8 cellular contexts compared by ENCODE assay signal in genomic region chr11:925496-926301, GRCh38. TPM values are rescaled to one million over a fixed set of nuclear protein-coding genes. Genes with fewer than 3 reads are reported as not detected.
DNase-seq lines count a peak whose midpoint lies in the region; ATAC-seq and TF ChIP-seq lines count a peak whose summit lies in the region.

Gene AP2A2, plus strand, starts transcription at chr11:925870. Its CDS starts 152 bp downstream, at chr11:926022.

- H3K9me3 ChIP-seq in CD4-positive, alpha-beta T cell (ENCODE audit: control insufficient read depth, low read length): no peaks in the 10 kb centered on the region
- H3K9me3 ChIP-seq in OCI-LY1 (ENCODE audit: low read length): no peaks in the 10 kb centered on the region
- no peaks in the 10 kb centered on the region for H3K9me3 ChIP-seq in mucosa of descending colon

- intact Hi-C loops in CD4-positive, alpha-beta T cell (cut with DNase I, micrococcal nuclease): loop anchor here (1.0 to 10.0 kb wide), 5 partner anchors 15 to 647 kb away; partner anchors contain the start of genes CHID1 (in 1 of the 2), DUSP8 (in 1 of the 2), IRF7 (in 1 of the 2) and POLR2L (in 1 of the 2)
- intact Hi-C loops in mucosa of descending colon (cut with DNase I, micrococcal nuclease): no loop called here

- H3K27me3 ChIP-seq in CD4-positive, alpha-beta T cell (ENCODE audit: control insufficient read depth, insufficient read depth, low read length): no peaks in the 10 kb centered on the region
- no peaks in the 10 kb centered on the region for H3K27me3 ChIP-seq in OCI-LY1 (ENCODE audit: insufficient read depth, low read length)

- peak within 1 kb of the TSS; percentile 94 for H3K4me2 ChIP-seq in OCI-LY1 (ENCODE audit: low read length)

- peaks cover 17% of the 10 kb centered on the region for H3K79me2 ChIP-seq in OCI-LY1 (ENCODE audit: insufficient read depth, low read length)

- no peaks in the 10 kb centered on the region for H3K9me3 Mint-ChIP-seq in CD4-positive, alpha-beta T cell

- peak; percentile 71 for ATAC-seq in CD4-positive, alpha-beta T cell (ENCODE audit: poor library complexity)
- peak; percentile 74 for ATAC-seq in GM19372 (IDR thresholded peaks at IDR 0.05; ENCODE audit: low read depth, unreplicated experiment)
- ATAC-seq in mucosa of descending colon: peak; percentile 94

- no peaks in the 10 kb centered on the region for H3F3A ChIP-seq in OCI-LY1 (ENCODE audit: insufficient read depth, low read length)

- no peaks in the 10 kb centered on the region for H4K20me1 ChIP-seq in OCI-LY1 (ENCODE audit: insufficient read depth, low read length)

- peak within 1 kb of the TSS; percentile 96 for H3K9ac ChIP-seq in OCI-LY1 (ENCODE audit: low read length)

- peak; percentile 78 to 93 (median 88) for DNase-seq in CD4-positive, alpha-beta T cell
- DNase-seq in HK-2 (ENCODE audit: unreplicated experiment) (peak; percentile 77), activated T-cell treated with anti-CD3 and anti-CD28 coated beads for 1 hour (ENCODE audit: low read depth) (peak; percentile 90), epithelial cell of esophagus (ENCODE audit: low read depth) (peak; percentile 92), mucosa of descending colon (peak; percentile 92 to 93 (median 93))
- DNase-seq in stimulated activated CD8-positive, alpha-beta memory T cell treated with anti-CD3 and anti-CD28 coated beads, Interleukin-4, amount 100 ng/mL, for 1 hour (ENCODE audit: low read depth in 2 of 2, low spot score in 1 of 2): peak; percentile 73 to 76

- peak within 1 kb of the TSS; percentile 90 for H3K4me3 Mint-ChIP-seq in CD4-positive, alpha-beta T cell

- POLR2A ChIA-PET in CD4-positive, alpha-beta T cell (lab: Charles Lee): interaction anchor here (0.7 to 1.4 kb wide), 4 partner anchors 15 to 230 kb away, joined by 3 to 10 read pairs (median 3); partner anchors contain the start of genes CHID1, DEAF1 and TMEM80

- H3K36me3 ChIP-seq in OCI-LY1 (ENCODE audit: insufficient read depth, low read length) (peaks cover 21% of the 10 kb centered on the region; the same call in 1 of the 2 replicates), mucosa of descending colon (ENCODE audit: low read depth) (no peaks in the 10 kb centered on the region)

- peaks cover 22% of the 10 kb centered on the region for H3K4me1 ChIP-seq in OCI-LY1 (ENCODE audit: insufficient read depth, low read length, severe bottlenecking)
- H3K4me1 ChIP-seq in mucosa of descending colon (ENCODE audit: low read depth): peaks cover 41% of the 10 kb centered on the region

- peaks cover 33% of the 10 kb centered on the region for H3K4me1 Mint-ChIP-seq in CD4-positive, alpha-beta T cell (ENCODE audit: low read depth)

- H3K27me3 Mint-ChIP-seq in CD4-positive, alpha-beta T cell: no peaks in the 10 kb centered on the region

- CTCF ChIA-PET in CD4-positive, alpha-beta T cell (lab: Charles Lee): interaction anchor here (0.8 to 1.1 kb wide), 4 partner anchors 14 to 56 kb away, joined by 3 to 5 read pairs (median 3); partner anchors contain the start of gene CHID1

- H3K4me3 ChIP-seq in OCI-LY1 (ENCODE audit: low read depth, low read length, poor library complexity, severe bottlenecking) (peak within 1 kb of the TSS; percentile 83), epithelial cell of esophagus (ENCODE audit: low read length) (peak within 1 kb of the TSS; percentile 77), mucosa of descending colon (peak within 1 kb of the TSS; percentile 68)

- peak within 1 kb of the TSS; percentile 96 for H3K27ac Mint-ChIP-seq in CD4-positive, alpha-beta T cell

- peak; percentile 61 for TF ChIP-seq CTCF in CD4-positive, alpha-beta T cell (IDR thresholded peaks at IDR 0.05)
- TF ChIP-seq CTCF in OCI-LY1 (IDR thresholded peaks at IDR 0.05; ENCODE audit: low read length) (peak; percentile 50), epithelial cell of esophagus (IDR thresholded peaks at IDR 0.05; ENCODE audit: insufficient read depth, low read depth, low read length, missing control alignments) (peak; percentile 42), mucosa of descending colon (IDR thresholded peaks at IDR 0.05) (peak; percentile 83)

- peak within 1 kb of the TSS; percentile 73 for H3K27ac ChIP-seq in CD4-positive, alpha-beta T cell (ENCODE audit: low read depth, low read length)
- peak within 1 kb of the TSS; percentile 50 for H3K27ac ChIP-seq in OCI-LY1 (ENCODE audit: low read depth, low read length, poor library complexity, severe bottlenecking)

- no peaks in the 10 kb centered on the region for H3K9me2 ChIP-seq in OCI-LY1 (ENCODE audit: low read depth, low read length)

- peaks cover 21% of the 10 kb centered on the region for H3K36me3 Mint-ChIP-seq in CD4-positive, alpha-beta T cell (ENCODE audit: low read depth)

- no peak within 1 kb of the TSS for H2AFZ ChIP-seq in OCI-LY1 (ENCODE audit: low read length)

RNA-seq across cellular contexts. Expression of gene AP2A2, which starts in this region (rescaled TPM):
- total RNA-seq in CD4-positive, alpha-beta T cell: 10 to 100 TPM; 45.9 to 46.6 TPM
- 100 to 1,000 TPM in 1 of 3 donors, 10 to 100 TPM in 2; 68.8 to 105 (median 99.5) TPM for total RNA-seq in mucosa of descending colon

Comparison
In these comparisons a context has a peak if more than half of its experiments do, and no peak if none do; other contexts are left out.
1. Peak in every context shown above with its lines: DNase-seq, ATAC-seq, H3K4me3 ChIP-seq and H3K27ac ChIP-seq.
2. intact Hi-C loops: an anchor here in CD4-positive, alpha-beta T cell (1.0 to 10.0 kb wide); none called in mucosa of descending colon.